Comparison of ENCODE assay signal across 12 cellular contexts in the genomic region with DNA sequence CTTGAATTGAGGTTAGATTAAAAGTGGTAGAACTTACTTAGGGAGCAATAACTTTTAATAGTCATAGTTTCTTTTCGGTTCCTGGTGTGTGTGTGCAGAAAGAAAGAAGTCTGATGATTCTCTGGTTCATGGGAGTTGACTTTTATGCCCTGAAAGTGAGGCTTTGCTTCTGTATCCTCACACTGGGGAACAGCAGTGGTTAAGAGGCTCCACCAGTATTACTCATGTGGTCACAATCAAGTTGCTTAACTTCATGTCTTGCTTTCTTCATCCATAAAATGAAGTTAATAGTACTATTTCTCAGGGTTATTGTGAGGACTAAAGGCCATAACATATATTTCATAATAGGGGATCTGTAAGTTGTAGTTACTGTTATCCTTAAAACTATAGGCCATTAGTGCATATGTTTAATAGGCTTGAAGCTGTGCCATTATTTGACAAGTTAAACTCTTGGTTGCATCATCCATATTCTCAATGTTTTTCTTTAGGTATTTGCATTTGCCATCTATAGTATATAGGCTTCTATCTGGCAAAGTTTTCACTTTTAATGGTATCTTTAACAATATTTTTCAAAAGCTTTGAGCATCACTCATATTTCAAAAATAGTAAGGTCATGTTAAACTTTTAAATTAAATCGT.
A peak's percentile ranks its signal among the peaks of the same experiment; 100 is the strongest.
DNase-seq lines count a peak whose midpoint lies in the region; ATAC-seq lines count a peak whose summit lies in the region.
"Had no signal": no experiment of that assay in that cellular context is flagged by ENCODE, and none has a peak within 500 bp of the region (broad histone marks: within the 10 kb centered on the region; RNA-seq: fewer than 3 reads in every experiment).

No MANE protein-coding gene starts in this region.

- H3K4me1 ChIP-seq in adipocyte (ENCODE audit: control insufficient read depth, insufficient read depth, low read length) = peaks cover 19% of the 10 kb centered on the region

- no peak overlapping the region for H3K9ac ChIP-seq in adipocyte (ENCODE audit: low read length)

- no peaks in the 10 kb centered on the region for H3K27me3 ChIP-seq in adipocyte (replicated peaks; ENCODE audit: control insufficient read depth, insufficient read depth, low read length)
- H3K27me3 ChIP-seq: tibial nerve had no signal

- no peak overlapping the region for H3K4me3 ChIP-seq in adipocyte (ENCODE audit: low read length)
- H3K4me3 ChIP-seq: tibial nerve had no signal

- no peaks in the 10 kb centered on the region for H3K9me3 ChIP-seq in adipocyte (ENCODE audit: control insufficient read depth, low read length)
- H3K9me3 ChIP-seq: tibial nerve had no signal

- DNase-seq in AML-193 (lab: John Stamatoyannopoulos, UW) = peak; percentile 94 to 98
- peak; percentile 67 for DNase-seq in adipocyte (ENCODE audit: low read depth)
- DNase-seq in cerebellum (ENCODE audit: low spot score) = no peak
- no peak for DNase-seq in GDM1 (lab: John Stamatoyannopoulos, UW)
- DNase-seq in NCI-H2171 treated with DMSO at 0.1 percent for 48 hours (lab: John Stamatoyannopoulos, UW) = no peak
- DNase-seq in NCI-H1436 treated with DMSO at 0.1 percent for 48 hours (lab: John Stamatoyannopoulos, UW) = no peak
- DNase-seq: activated B cell treated with CpG ODN at 0.5 μM for 24 hours; CD8-positive, alpha-beta memory T cell; effector memory CD4-positive, alpha-beta T cell had no signal

- no peaks in the 10 kb centered on the region for H3K36me3 ChIP-seq in adipocyte (ENCODE audit: control insufficient read depth, insufficient read depth, low read length, severe bottlenecking)
- H3K36me3 ChIP-seq: tibial nerve had no signal

- ATAC-seq in GM19438 (IDR thresholded peaks at IDR 0.05; ENCODE audit: low read depth, unreplicated experiment) (peak; percentile 79), HG03175 (IDR thresholded peaks at IDR 0.05; ENCODE audit: unreplicated experiment) (peak; percentile 86)

Comparison
In these comparisons a context has a peak if more than half of its experiments do, and no peak if none do; other contexts are left out.
1. DNase-seq: peak in AML-193 (2 of 2) and adipocyte (single experiment); none in cerebellum (single experiment), GDM1 (single experiment), NCI-H2171 treated with DMSO at 0.1 percent for 48 hours (single experiment) and NCI-H1436 treated with DMSO at 0.1 percent for 48 hours (single experiment).